In genomic region chr11:102097175-102097574, GRCh38 we compare ENCODE assay signal across 20 cellular contexts. TPM values are rescaled to one million over a fixed set of nuclear protein-coding genes. Genes with fewer than 3 reads are reported as not detected.
"Had no signal": no experiment of that assay in that cellular context is flagged by ENCODE, and none has a peak within 500 bp of the region (broad histone marks: within the 10 kb centered on the region; RNA-seq: fewer than 3 reads in every experiment).

No MANE protein-coding gene starts in this region.

- H3K27ac Mint-ChIP-seq: T-cell had no signal

- ATAC-seq: Panc1, PC-3, T-cell had no signal

- DNase-seq: KBM-7; MV-4-11; NCI-H1048; NCI-H1105; NCI-H1417; NCI-H1436 treated with DMSO at 0.1 percent for 48 hours; NCI-H1694 treated with DMSO at 0.1 percent for 48 hours; NCI-H1930; NCI-H2081 treated with DMSO at 0.1 percent for 48 hours; NCI-H2227 treated with DMSO at 0.1 percent for 48 hours; NCI-H524; NCI-H526 treated with DMSO at 0.1 percent for 48 hours; NCI-H748 treated with DMSO at 0.1 percent for 48 hours; NK-92 treated with Interleukin-12 subunit alpha and Interleukin-12 subunit beta, amount 100 ng/mL, for 24 hours; PC-3; SHP77; SW 1271; T-cell had no signal

- H3K4me1 Mint-ChIP-seq: T-cell had no signal

- H3K9me3 Mint-ChIP-seq: T-cell had no signal

- H3K4me3 Mint-ChIP-seq: T-cell had no signal

- H3K36me3 Mint-ChIP-seq: T-cell had no signal

RNA-seq across cellular contexts. Expression of gene YAP1, which starts 13.1 kb away (rescaled TPM):
- total RNA-seq: OCI-LY7 had no signal

RNA-seq across cellular contexts. Expression of gene CFAP300, which starts 49.9 kb away (rescaled TPM):
- total RNA-seq: OCI-LY7, T-cell had no signal
